ENCODE assay signal across 9 cellular contexts in the genomic region with DNA sequence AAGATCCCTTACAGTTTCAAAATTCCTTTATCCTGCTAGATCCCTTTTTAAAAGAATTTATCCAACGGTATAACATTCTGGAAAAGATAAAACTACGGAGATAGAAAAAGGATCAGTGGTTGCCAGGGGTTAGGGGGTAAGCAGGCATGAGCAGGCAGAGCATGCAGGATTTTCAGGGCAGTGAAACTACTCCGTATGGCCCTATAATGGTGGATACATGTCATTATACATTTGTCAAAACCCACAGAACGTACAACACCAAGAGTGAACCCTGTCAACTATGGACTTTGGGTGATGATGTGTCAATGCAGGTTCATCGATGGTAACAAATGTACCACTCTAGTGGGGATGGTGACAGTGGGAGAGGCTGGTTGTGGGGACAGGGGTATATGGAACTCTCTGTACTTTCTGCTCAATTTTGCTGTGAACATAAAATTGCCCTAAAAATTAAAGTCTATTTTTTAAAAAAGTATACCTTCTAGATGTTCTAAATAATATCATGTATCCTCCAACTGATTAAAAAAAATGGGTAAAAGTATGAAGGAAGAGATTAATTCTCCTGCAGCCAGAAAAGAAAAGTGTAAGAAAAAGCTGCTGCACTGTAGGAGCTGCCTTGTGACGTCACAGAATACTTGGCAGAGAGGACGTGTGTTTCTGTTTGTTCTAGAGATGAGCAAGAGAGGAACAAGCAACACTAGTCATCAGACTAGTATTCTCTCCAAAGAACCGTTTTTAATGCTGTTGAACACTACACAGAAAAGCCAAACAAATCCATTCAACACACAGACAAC. TPM values are rescaled to one million over a fixed set of nuclear protein-coding genes. Genes with fewer than 3 reads are reported as not detected.
DNase-seq lines count a peak whose midpoint lies in the region; ATAC-seq and TF ChIP-seq lines count a peak whose summit lies in the region.
"Had no signal": no experiment of that assay in that cellular context is flagged by ENCODE, and none has a peak within 500 bp of the region (broad histone marks: within the 10 kb centered on the region; RNA-seq: fewer than 3 reads in every experiment).

No MANE protein-coding gene starts in this region.

- ATAC-seq in GM18867 (IDR thresholded peaks at IDR 0.05; ENCODE audit: unreplicated experiment) (peak; percentile 97), HG03097 (IDR thresholded peaks at IDR 0.05; ENCODE audit: low FRiP score, unreplicated experiment) (peak; percentile 86), naive B cell (ENCODE audit: low read depth in 2 of 2) (peak; percentile 95 to 96)

- peaks cover 6 to 21% of the 10 kb centered on the region in 2 donors for H3K36me3 Mint-ChIP-seq in naive B cell

- no peaks in the 10 kb centered on the region for H3K9me3 ChIP-seq in SJSA1 (replicated peaks)

- peak overlapping the region; percentile 69 to 93 (median 90) for H3K27ac Mint-ChIP-seq in naive B cell

- no peak for TF ChIP-seq CTCF in coronary artery (IDR thresholded peaks at IDR 0.05)

- H3K4me3 Mint-ChIP-seq in naive B cell = peak overlapping the region; percentile 26 to 77 (median 66)

- H3K36me3 ChIP-seq in SJSA1 = no peaks in the 10 kb centered on the region

- DNase-seq in AG08396 (ENCODE audit: low spot score) = peak; percentile 82
- peak; percentile 72 to 73 for DNase-seq in SJSA1 (ENCODE audit: low read depth in 1 of 2, low spot score in 2 of 2)
- DNase-seq in coronary artery (ENCODE audit: low spot score) = no peak
- no peak for DNase-seq in naive B cell
- DNase-seq in NCI-H1694 (lab: John Stamatoyannopoulos, UW) = no peak
- DNase-seq in SK-N-DZ (ENCODE audit: low spot score) = no peak

- peaks cover 10% of the 10 kb centered on the region for H3K4me1 ChIP-seq in SJSA1 (replicated peaks)

- H3K9me3 Mint-ChIP-seq in naive B cell = peaks cover 0 to 6% (median 2%) of the 10 kb centered on the region in 7 donors

- H3K27me3 ChIP-seq in SJSA1 (replicated peaks) = no peaks in the 10 kb centered on the region

- H3K4me1 Mint-ChIP-seq in naive B cell = peaks cover 57 to 94% (median 77%) of the 10 kb centered on the region in 3 donors

- H3K4me3 ChIP-seq in SJSA1 = no peak overlapping the region
- H3K4me3 ChIP-seq in coronary artery = peak overlapping the region; percentile 19

- H3K27ac ChIP-seq in SJSA1 (peak overlapping the region; percentile 46), coronary artery (peak overlapping the region; percentile 40 to 57)
- H3K27ac ChIP-seq: HL-60 had no signal

- no peaks in the 10 kb centered on the region for H3K27me3 Mint-ChIP-seq in naive B cell

RNA-seq across cellular contexts. Expression of a gene that starts 23.6 kb away (rescaled TPM):
- 8.4 and 15.5 TPM in 2 replicates for total RNA-seq in SJSA1 (2014; rRNA removed; shearing (Covaris generic))
- 100 to 1,000 TPM; 107 to 176 (median 141) TPM for polyA plus RNA-seq in naive B cell (ENCODE audit: low read depth in 6 of 6)
- 8.5 and 12.2 TPM in 2 replicates for polyA plus RNA-seq in SK-N-DZ (2014; cell fraction: cytosol; rRNA removed)
- 15.0 and 25.4 TPM in 2 replicates for polyA plus RNA-seq in SK-N-DZ (2014; cell fraction: nucleus; rRNA removed)

Comparison
In these comparisons a context has a peak if more than half of its experiments do, and no peak if none do; other contexts are left out.
1. DNase-seq: peak in AG08396 (single experiment) and SJSA1 (2 of 2); none in coronary artery (single experiment), naive B cell (single experiment), NCI-H1694 (single experiment) and SK-N-DZ (single experiment).
2. Peak in every context shown above with its lines, with median percentiles within 50 percentile points of each other: ATAC-seq.